17 cellular contexts compared by ENCODE assay signal in genomic region chr11:42552786-42553185, GRCh38.
DNase-seq lines count a peak whose midpoint lies in the region; ATAC-seq and TF ChIP-seq lines count a peak whose summit lies in the region.
"Had no signal": no experiment of that assay in that cellular context is flagged by ENCODE, and none has a peak within 500 bp of the region (broad histone marks: within the 10 kb centered on the region; RNA-seq: fewer than 3 reads in every experiment).

No MANE protein-coding gene starts in this region.

- no peak for ATAC-seq in GM21381 (IDR thresholded peaks at IDR 0.05; ENCODE audit: unreplicated experiment)

- no peaks in the 10 kb centered on the region for H3K4me1 ChIP-seq in transverse colon
- H3K4me1 ChIP-seq: BE2C, Peyer's patch, SJSA1 had no signal

- H3K27ac Mint-ChIP-seq in nephron: peak overlapping the region in 2 of 3 experiments; percentile 60 to 63

- no peaks in the 10 kb centered on the region for H3K27me3 ChIP-seq in transverse colon
- H3K27me3 ChIP-seq: BE2C, Peyer's patch, SJSA1 had no signal

- no peaks in the 10 kb centered on the region for H3K9me3 Mint-ChIP-seq in nephron

- in situ Hi-C loops in transverse colon (cut with MboI; ENCODE audit: low pct_ligation_motif_present in 1 of 4, low pct_unique_long_range_greater_than_20kb in 1 of 4, low sequenced_read_pairs in 3 of 4): no loop called here

- no peaks in the 10 kb centered on the region for H3K9me3 ChIP-seq in transverse colon
- H3K9me3 ChIP-seq: BE2C, Peyer's patch, SJSA1 had no signal

- TF ChIP-seq EP300 in transverse colon (IDR thresholded peaks at IDR 0.05; ENCODE audit: low read depth): no peak

- H3K4me3 Mint-ChIP-seq in nephron: no peak overlapping the region

- peak; percentile 5 for DNase-seq in GM04504 (ENCODE audit: low read depth)
- DNase-seq in NCI-H446 treated with DMSO at 0.1 percent for 48 hours (lab: John Stamatoyannopoulos, UW): peak; percentile 77
- DNase-seq in epithelial cell of prostate (ENCODE audit: low read depth, low spot score): no peak
- no peak for DNase-seq in transverse colon
- no peak for DNase-seq in NCI-H2081 (lab: John Stamatoyannopoulos, UW)
- DNase-seq: BE2C, EL, KBM-7, NCI-H1694, NCI-H2081 treated with DMSO at 0.1 percent for 48 hours, NCI-H2171 treated with DMSO at 0.1 percent for 48 hours, NCI-H526, Peyer's patch had no signal

- WGBS in transverse colon (ENCODE audit: low coverage in 1 of 2), 2 donors: 53 to 57% methylated on average over 1 to 3 of the region's 3 CpGs

- no peaks in the 10 kb centered on the region for H3K36me3 Mint-ChIP-seq in nephron (ENCODE audit: low read depth)

- TF ChIP-seq POLR2A in transverse colon (IDR thresholded peaks at IDR 0.05): no peak

- no peaks in the 10 kb centered on the region for H3K27me3 Mint-ChIP-seq in nephron (ENCODE audit: low read depth)

- TF ChIP-seq CTCF in nephron (IDR thresholded peaks at IDR 0.05; ENCODE audit: unreplicated experiment in 3 of 3) (no peak), transverse colon (IDR thresholded peaks at IDR 0.05) (no peak)

- intact Hi-C loops in transverse colon (cut with DNase I; ENCODE audit: low total_unique reads): no loop called here

- H3K4me3 ChIP-seq in transverse colon: no peak overlapping the region
- H3K4me3 ChIP-seq: Peyer's patch, SJSA1 had no signal

- H3K27ac ChIP-seq in epithelial cell of prostate (peak overlapping the region; percentile 0), transverse colon (no peak overlapping the region)
- H3K27ac ChIP-seq: HL-60, Peyer's patch, SJSA1 had no signal

- no peaks in the 10 kb centered on the region for H3K36me3 ChIP-seq in transverse colon
- H3K36me3 ChIP-seq: BE2C, Peyer's patch, SJSA1 had no signal

- H3K4me1 Mint-ChIP-seq in nephron: peaks cover 10% of the 10 kb centered on the region

Comparison
In these comparisons a context has a peak if more than half of its experiments do, and no peak if none do; other contexts are left out.
1. DNase-seq: peak in GM04504 (single experiment) and NCI-H446 treated with DMSO at 0.1 percent for 48 hours (single experiment); none in epithelial cell of prostate (single experiment), transverse colon (single experiment) and NCI-H2081 (0 of 2).